Comparison of ENCODE assay signal across 29 cellular contexts in the genomic region with DNA sequence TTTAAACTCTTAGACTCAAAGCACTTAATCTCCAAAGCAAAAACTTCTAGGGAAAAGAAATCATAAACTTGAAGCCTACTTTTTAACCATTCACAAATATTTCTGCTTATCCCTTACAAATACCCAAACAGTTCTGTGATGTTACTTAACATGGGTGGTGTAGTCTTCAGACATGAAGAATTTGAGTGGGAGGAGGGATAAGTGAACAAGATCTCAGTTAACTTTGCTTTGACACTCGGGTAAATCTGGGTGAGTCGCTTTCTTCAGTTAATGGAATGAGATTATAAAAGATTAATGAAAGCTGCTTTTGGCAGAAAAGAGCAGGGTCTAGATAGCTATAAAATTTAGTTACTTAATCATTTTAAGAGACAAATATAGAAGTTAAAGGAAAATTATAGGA. TPM values are rescaled to one million over a fixed set of nuclear protein-coding genes. Genes with fewer than 3 reads are reported as not detected.
DNase-seq lines count a peak whose midpoint lies in the region; ATAC-seq, FAIRE-seq and TF ChIP-seq lines count a peak whose summit lies in the region.
"Had no signal": no experiment of that assay in that cellular context is flagged by ENCODE, and none has a peak within 500 bp of the region (broad histone marks: within the 10 kb centered on the region; RNA-seq: fewer than 3 reads in every experiment).

No MANE protein-coding gene starts in this region.

- no peak overlapping the region for H3K4me3 Mint-ChIP-seq in astrocyte (ENCODE audit: unreplicated experiment)
- H3K4me3 Mint-ChIP-seq in natural killer cell treated with Interleukin-12 subunit alpha and Interleukin-12 subunit beta and Interleukin-15 and Interleukin-18, amount 100 ng/mL, for 72 hours, result no peak overlapping the region
- H3K4me3 Mint-ChIP-seq: B cell; CD8-positive, alpha-beta T cell had no signal

- peak; percentile 67 for DNase-seq in NCI-H82 (lab: John Stamatoyannopoulos, UW)
- DNase-seq in astrocyte (ENCODE audit: low read depth), result peak; percentile 23
- DNase-seq in iris pigment epithelial cell (ENCODE audit: low read depth), result peak; percentile 51
- DNase-seq in effector CD8-positive, alpha-beta T cell (lab: John Stamatoyannopoulos, UW), result no peak
- DNase-seq in natural killer cell treated with Interleukin-12 subunit alpha and Interleukin-12 subunit beta and Interleukin-15 and Interleukin-18, amount 100 ng/mL, for 72 hours (ENCODE audit: low spot score), result no peak
- no peak for DNase-seq in NCI-H187 (lab: John Stamatoyannopoulos, UW)
- no peak for DNase-seq in stimulated activated CD4-positive, alpha-beta T cell treated with anti-CD3 and anti-CD28 coated beads, Interleukin-4, amount 100 ng/mL, for 24 hours
- DNase-seq: CD8-positive, alpha-beta T cell; DMS153; DND-41; GM23248; H7; Karpas-422; NCI-H1092; NCI-H1436; NCI-H187 treated with DMSO at 0.1 percent for 48 hours; NCI-H2171 treated with DMSO at 0.1 percent for 48 hours; NCI-H524; NCI-H748 treated with DMSO at 0.1 percent for 48 hours; NK-92 treated with Interleukin-12 subunit alpha and Interleukin-12 subunit beta, amount 100 ng/mL, for 24 hours; PC-9; SJCRH30 had no signal

- no peak overlapping the region for H3K4me2 ChIP-seq in astrocyte (ENCODE audit: low read length)
- H3K4me2 ChIP-seq: PC-9 had no signal

- no peaks in the 10 kb centered on the region for H3K36me3 Mint-ChIP-seq in astrocyte (ENCODE audit: low read depth, unreplicated experiment)
- no peaks in the 10 kb centered on the region for H3K36me3 Mint-ChIP-seq in natural killer cell treated with Interleukin-12 subunit alpha and Interleukin-12 subunit beta and Interleukin-15 and Interleukin-18, amount 100 ng/mL, for 72 hours
- H3K36me3 Mint-ChIP-seq: CD8-positive, alpha-beta T cell had no signal

- H3K27me3 ChIP-seq in astrocyte (ENCODE audit: insufficient read depth, low read length), result no peaks in the 10 kb centered on the region

- H3K9ac ChIP-seq in astrocyte (ENCODE audit: low read length), result no peak overlapping the region
- H3K9ac ChIP-seq: GM23248 had no signal

- no peak overlapping the region for H3K27ac ChIP-seq in astrocyte (ENCODE audit: low read depth, low read length)
- H3K27ac ChIP-seq: C4-2B, GM23248, PC-9, SJCRH30 had no signal

- no peaks in the 10 kb centered on the region for H3K4me1 ChIP-seq in astrocyte (ENCODE audit: insufficient read depth, low read length)
- H3K4me1 ChIP-seq: SJCRH30 had no signal

- H3K27ac Mint-ChIP-seq in astrocyte (ENCODE audit: unreplicated experiment), result no peak overlapping the region
- no peak overlapping the region for H3K27ac Mint-ChIP-seq in natural killer cell treated with Interleukin-12 subunit alpha and Interleukin-12 subunit beta and Interleukin-15 and Interleukin-18, amount 100 ng/mL, for 72 hours
- H3K27ac Mint-ChIP-seq: B cell; CD8-positive, alpha-beta T cell had no signal

- H3K9me3 Mint-ChIP-seq in astrocyte (ENCODE audit: unreplicated experiment), result no peaks in the 10 kb centered on the region
- peaks cover 31% of the 10 kb centered on the region for H3K9me3 Mint-ChIP-seq in natural killer cell treated with Interleukin-12 subunit alpha and Interleukin-12 subunit beta and Interleukin-15 and Interleukin-18, amount 100 ng/mL, for 72 hours
- H3K9me3 Mint-ChIP-seq: CD8-positive, alpha-beta T cell had no signal

- peaks cover 8% of the 10 kb centered on the region for H3K4me1 Mint-ChIP-seq in astrocyte (ENCODE audit: low read depth, unreplicated experiment)
- no peaks in the 10 kb centered on the region for H3K4me1 Mint-ChIP-seq in natural killer cell treated with Interleukin-12 subunit alpha and Interleukin-12 subunit beta and Interleukin-15 and Interleukin-18, amount 100 ng/mL, for 72 hours (ENCODE audit: low read depth in 2 of 2)
- H3K4me1 Mint-ChIP-seq: B cell had no signal

- no peak for FAIRE-seq in astrocyte (lab: Jason Lieb, UNC)
- FAIRE-seq: GM18507 had no signal

- no peaks in the 10 kb centered on the region for H4K20me1 ChIP-seq in astrocyte (ENCODE audit: insufficient read depth, low read length)

- no peaks in the 10 kb centered on the region for H3K27me3 Mint-ChIP-seq in astrocyte (ENCODE audit: low read depth, unreplicated experiment)
- H3K27me3 Mint-ChIP-seq in natural killer cell treated with Interleukin-12 subunit alpha and Interleukin-12 subunit beta and Interleukin-15 and Interleukin-18, amount 100 ng/mL, for 72 hours, result no peaks in the 10 kb centered on the region
- H3K27me3 Mint-ChIP-seq: B cell had no signal

- no peaks in the 10 kb centered on the region for H3K36me3 ChIP-seq in astrocyte (ENCODE audit: insufficient read depth, low read length)
- H3K36me3 ChIP-seq: SJCRH30 had no signal

- no peak for ATAC-seq in natural killer cell treated with Interleukin-12 subunit alpha and Interleukin-12 subunit beta and Interleukin-15 and Interleukin-18, amount 100 ng/mL, for 72 hours
- ATAC-seq: CD8-positive, alpha-beta T cell; Right ventricle myocardium inferior; SK-N-SH treated with all-trans-retinoic acid at 6 μM for 48 hours had no signal

- no peak overlapping the region for H3K4me3 ChIP-seq in astrocyte (ENCODE audit: insufficient read depth, low read depth, low read length)
- H3K4me3 ChIP-seq: GM23248, PC-9, SJCRH30 had no signal

- no peaks in the 10 kb centered on the region for H3K9me3 ChIP-seq in astrocyte (ENCODE audit: insufficient read depth, low read depth, low read length)
- H3K9me3 ChIP-seq: SJCRH30 had no signal

- no peak overlapping the region for H2AFZ ChIP-seq in astrocyte (ENCODE audit: low read depth, low read length)
- H2AFZ ChIP-seq: GM23248, PC-9 had no signal

- H3K79me2 ChIP-seq in astrocyte (ENCODE audit: insufficient read depth, low read length), result no peaks in the 10 kb centered on the region

- TF ChIP-seq CTCF in astrocyte (IDR thresholded peaks at IDR 0.05; ENCODE audit: insufficient read depth, low read depth, low read length), result no peak

RNA-seq across cellular contexts. Expression of a gene that starts 47.5 kb away (rescaled TPM):
- 0.30 and 0.41 TPM in 2 replicates for total RNA-seq in astrocyte
- not detected for total RNA-seq in natural killer cell treated with Interleukin-12 subunit alpha and Interleukin-12 subunit beta and Interleukin-15 and Interleukin-18, amount 100 ng/mL, for 72 hours
- total RNA-seq: B cell; CD8-positive, alpha-beta T cell; GM23248; H7; HT-29; RPMI7951; SJCRH30 had no signal

RNA-seq across cellular contexts. Expression of a gene that starts 51.3 kb away (rescaled TPM):
- total RNA-seq in astrocyte, result 0.50 TPM in 1 of 2 replicates, not detected in the other
- total RNA-seq in natural killer cell treated with Interleukin-12 subunit alpha and Interleukin-12 subunit beta and Interleukin-15 and Interleukin-18, amount 100 ng/mL, for 72 hours, result not detected
- total RNA-seq: B cell; CD8-positive, alpha-beta T cell; GM23248; H7; RPMI7951; SJCRH30 had no signal

Comparison
In these comparisons a context has a peak if more than half of its experiments do, and no peak if none do; other contexts are left out.
1. DNase-seq: peak in NCI-H82 (single experiment), astrocyte (single experiment) and iris pigment epithelial cell (single experiment); none in effector CD8-positive, alpha-beta T cell (single experiment), natural killer cell treated with Interleukin-12 subunit alpha and Interleukin-12 subunit beta and Interleukin-15 and Interleukin-18, amount 100 ng/mL, for 72 hours (single experiment), NCI-H187 (0 of 2) and stimulated activated CD4-positive, alpha-beta T cell treated with anti-CD3 and anti-CD28 coated beads, Interleukin-4, amount 100 ng/mL, for 24 hours (single experiment).